In genomic region chr18:39191058-39191457, GRCh38 we compare ENCODE assay signal across 26 cellular contexts.
"Had no signal": no experiment of that assay in that cellular context is flagged by ENCODE, and none has a peak within 500 bp of the region (broad histone marks: within the 10 kb centered on the region; RNA-seq: fewer than 3 reads in every experiment).

No MANE protein-coding gene starts in this region.

- H3K4me3 ChIP-seq: colonic mucosa, coronary artery, dorsolateral prefrontal cortex, esophagus muscularis mucosa, esophagus squamous epithelium, gastrocnemius medialis, gastroesophageal sphincter, heart left ventricle, heart right ventricle had no signal

- H3K36me3 ChIP-seq: colonic mucosa, esophagus muscularis mucosa, esophagus squamous epithelium, gastrocnemius medialis, gastroesophageal sphincter, heart left ventricle, heart right ventricle had no signal

- DNase-seq: colonic mucosa; cortex of kidney; dermis blood vessel endothelial cell; dorsolateral prefrontal cortex; effector CD4-positive, alpha-beta T cell; effector CD8-positive, alpha-beta T cell; effector memory CD4-positive, alpha-beta T cell; effector memory CD8-positive, alpha-beta T cell; endodermal cell; erythroblast; esophagus squamous epithelium; foreskin fibroblast; foreskin keratinocyte; foreskin melanocyte; gastrocnemius medialis; glutamatergic neuron; head of caudate nucleus; heart left ventricle; heart right ventricle had no signal

- H3K27me3 ChIP-seq: colonic mucosa, dorsolateral prefrontal cortex, esophagus muscularis mucosa, esophagus squamous epithelium, foreskin keratinocyte, gastrocnemius medialis, gastroesophageal sphincter, heart left ventricle, heart right ventricle had no signal

- H3K4me1 ChIP-seq: colonic mucosa, esophagus muscularis mucosa, esophagus squamous epithelium, foreskin keratinocyte, gastrocnemius medialis, gastroesophageal sphincter, heart left ventricle, heart right ventricle had no signal

- FAIRE-seq: colon, endothelial cell of umbilical vein, frontal cortex had no signal

- ATAC-seq: effector memory CD8-positive, alpha-beta T cell; foreskin keratinocyte; gastrocnemius medialis; gastroesophageal sphincter; heart left ventricle; heart right ventricle had no signal

- H3K27ac ChIP-seq: colonic mucosa, coronary artery, dorsolateral prefrontal cortex, epithelial cell of prostate, esophagus muscularis mucosa, esophagus squamous epithelium, foreskin keratinocyte, gastrocnemius medialis, gastroesophageal sphincter, heart left ventricle, heart right ventricle had no signal

- H3K9me3 ChIP-seq: colonic mucosa, esophagus muscularis mucosa, esophagus squamous epithelium, gastrocnemius medialis, gastroesophageal sphincter, heart left ventricle had no signal
